In genomic region chr3:171757377-171758034, GRCh38 we compare ENCODE assay signal across 18 cellular contexts. TPM values are rescaled to one million over a fixed set of nuclear protein-coding genes. Genes with fewer than 3 reads are reported as not detected.
A peak's percentile ranks its signal among the peaks of the same experiment; 100 is the strongest.
DNase-seq lines count a peak whose midpoint lies in the region; ATAC-seq and TF ChIP-seq lines count a peak whose summit lies in the region.
"Had no signal": no experiment of that assay in that cellular context is flagged by ENCODE, and none has a peak within 500 bp of the region (broad histone marks: within the 10 kb centered on the region; RNA-seq: fewer than 3 reads in every experiment).

No MANE protein-coding gene starts in this region.

- peak overlapping the region; percentile 22; the same call in 1 of the 2 replicates for H2AFZ ChIP-seq in OCI-LY3 (ENCODE audit: low read depth, low read length)
- peak overlapping the region; percentile 27 for H2AFZ ChIP-seq in neuronal stem cell (ENCODE audit: low read length)

- H3K79me2 ChIP-seq in OCI-LY3 (ENCODE audit: low read length) = no peaks in the 10 kb centered on the region

- no peak overlapping the region for H3K4ac ChIP-seq in neuronal stem cell (ENCODE audit: low read length)

- no CpG with 5 or more reads among the region's 4 CpGs for WGBS in neuronal stem cell (ENCODE audit: extremely low coverage in 2 of 2, insufficient read length in 2 of 2, insufficient replicate concordance in 1 of 2), 2 donors

- H3K9ac ChIP-seq in OCI-LY3 (ENCODE audit: low read length) (no peak overlapping the region), neuronal stem cell (ENCODE audit: low read depth, low read length, poor library complexity) (no peak overlapping the region)

- H2BK15ac ChIP-seq in neuronal stem cell (ENCODE audit: low read length) = no peak overlapping the region

- H3K14ac ChIP-seq in neuronal stem cell (ENCODE audit: low read length) = no peak overlapping the region

- H3K79me1 ChIP-seq in neuronal stem cell (ENCODE audit: low read depth, low read length) = no peaks in the 10 kb centered on the region

- DNase-seq in COLO829 (ENCODE audit: low spot score) (peak; percentile 24), epithelial cell of esophagus (ENCODE audit: low read depth) (peak; percentile 30), neuronal stem cell (ENCODE audit: low spot score) (no peak), NCI-H82 (lab: John Stamatoyannopoulos, UW) (no peak), NCI-H2196 treated with DMSO at 0.1 percent for 48 hours (lab: John Stamatoyannopoulos, UW; ENCODE audit: unreplicated experiment) (no peak), NCI-H1417 (lab: John Stamatoyannopoulos, UW) (no peak)
- DNase-seq: C1 segment of cervical spinal cord, DMS 273 treated with DMSO at 0.1 percent for 48 hours, GF-D8, MV-4-11, NCI-H1436, NCI-H2029 treated with DMSO at 0.1 percent for 48 hours, NCI-H2171 treated with DMSO at 0.1 percent for 48 hours, NCI-H774 had no signal

- no peak overlapping the region for H2BK5ac ChIP-seq in neuronal stem cell (ENCODE audit: low read length)

- no peak overlapping the region for H3K18ac ChIP-seq in neuronal stem cell (ENCODE audit: low read length)

- H2AK5ac ChIP-seq in neuronal stem cell (ENCODE audit: low read depth, low read length) = no peak overlapping the region

- H4K91ac ChIP-seq in neuronal stem cell (ENCODE audit: low read depth, low read length, poor library complexity) = no peak overlapping the region

- no peaks in the 10 kb centered on the region for H4K20me1 ChIP-seq in OCI-LY3 (ENCODE audit: insufficient read depth, low read length)

- no peak overlapping the region for H3K23ac ChIP-seq in neuronal stem cell (ENCODE audit: low read depth, low read length, poor library complexity)

- peak overlapping the region; percentile 42 for H3K4me2 ChIP-seq in OCI-LY3 (ENCODE audit: low read length)
- no peak overlapping the region for H3K4me2 ChIP-seq in neuronal stem cell (ENCODE audit: insufficient read depth, low read length, poor library complexity, severe bottlenecking)
- H3K4me2 ChIP-seq: A549 had no signal

- no peaks in the 10 kb centered on the region for H3K36me3 ChIP-seq in OCI-LY3 (replicated peaks; ENCODE audit: low read depth, low read length)
- no peaks in the 10 kb centered on the region for H3K36me3 ChIP-seq in neuronal stem cell (replicated peaks in 1 of 2; ENCODE audit: control insufficient read depth in 2 of 2, insufficient read depth in 2 of 2, low read length in 2 of 2)

- H3K9me3 ChIP-seq in OCI-LY3 (ENCODE audit: insufficient read depth, low read length) (no peaks in the 10 kb centered on the region), neuronal stem cell (replicated peaks in 1 of 2; ENCODE audit: control insufficient read depth in 2 of 2, insufficient read depth in 1 of 2, low read depth in 1 of 2, low read length in 2 of 2) (no peaks in the 10 kb centered on the region)
- H3K9me3 ChIP-seq: A549 had no signal

- H3K4me1 ChIP-seq in OCI-LY3 (ENCODE audit: low read length) (peaks cover 15% of the 10 kb centered on the region), neuronal stem cell (ENCODE audit: control insufficient read depth in 2 of 2, insufficient read depth in 1 of 2, low read depth in 1 of 2, low read length in 2 of 2) (peaks cover 2 to 25% of the 10 kb centered on the region in 2 donors)
- H3K4me1 ChIP-seq: A549 had no signal

- no peak overlapping the region for H3K27ac ChIP-seq in OCI-LY3 (ENCODE audit: low read length)
- H3K27ac ChIP-seq in neuronal stem cell (replicated peaks; ENCODE audit: low read length) = no peak overlapping the region
- H3K27ac ChIP-seq: A549, HL-60 had no signal

- H2BK12ac ChIP-seq in neuronal stem cell (ENCODE audit: low read length) = no peak overlapping the region

- no peak for ATAC-seq in GM21619 (IDR thresholded peaks at IDR 0.05; ENCODE audit: unreplicated experiment)
- ATAC-seq: A549 had no signal

- no peak overlapping the region for H4K8ac ChIP-seq in neuronal stem cell (ENCODE audit: low read depth, low read length)

- H3K27me3 ChIP-seq in OCI-LY3 (ENCODE audit: low read depth, low read length) (peaks cover 52% of the 10 kb centered on the region), neuronal stem cell (ENCODE audit: control insufficient read depth in 3 of 3, insufficient read depth in 3 of 3, low read depth in 1 of 3, low read length in 3 of 3) (no peaks in the 10 kb centered on the region)

- TF ChIP-seq CTCF in OCI-LY3 (IDR thresholded peaks at IDR 0.05; ENCODE audit: low read depth, low read length) (no peak), epithelial cell of esophagus (IDR thresholded peaks at IDR 0.05; ENCODE audit: insufficient read depth, low read depth, low read length, missing control alignments) (no peak)

- H2BK120ac ChIP-seq in neuronal stem cell (ENCODE audit: low read depth, low read length) = no peak overlapping the region

- H3K4me3 ChIP-seq in OCI-LY3 (ENCODE audit: low read length) = peak overlapping the region; percentile 36
- H3K4me3 ChIP-seq in epithelial cell of esophagus (ENCODE audit: low read length) = no peak overlapping the region
- H3K4me3 ChIP-seq in neuronal stem cell (ENCODE audit: low read length in 2 of 2) = no peak overlapping the region
- H3K4me3 ChIP-seq: A549 had no signal

RNA-seq across cellular contexts. Expression of gene PLD1, which starts 52.8 kb away (rescaled TPM):
- polyA plus RNA-seq in neuronal stem cell (2013, experiment 1 of 2) = 1.6 TPM
- polyA plus RNA-seq in neuronal stem cell (2013, experiment 2 of 2) = 0.36 TPM

Comparison
In these comparisons a context has a peak if more than half of its experiments do, and no peak if none do; other contexts are left out.
1. DNase-seq: peak in COLO829 (single experiment) and epithelial cell of esophagus (single experiment); none in neuronal stem cell (single experiment), NCI-H82 (single experiment), NCI-H2196 treated with DMSO at 0.1 percent for 48 hours (single experiment) and NCI-H1417 (0 of 3).